Comparison of ENCODE assay signal across 11 cellular contexts in genomic region chr20:19275630-19276071, GRCh38.
DNase-seq lines count a peak whose midpoint lies in the region; ATAC-seq and TF ChIP-seq lines count a peak whose summit lies in the region.
"Had no signal": no experiment of that assay in that cellular context is flagged by ENCODE, and none has a peak within 500 bp of the region (broad histone marks: within the 10 kb centered on the region; RNA-seq: fewer than 3 reads in every experiment).

No MANE protein-coding gene starts in this region.

- H3K27me3 ChIP-seq in hepatocyte (no peaks in the 10 kb centered on the region), skeletal muscle tissue (ENCODE audit: control insufficient read depth in 3 of 3, insufficient read depth in 3 of 3, low read length in 3 of 3) (no peaks in the 10 kb centered on the region)
- H3K27me3 ChIP-seq: SJCRH30 had no signal

- H3K9me2 ChIP-seq in hepatocyte (replicated peaks; ENCODE audit: insufficient read depth), result no peaks in the 10 kb centered on the region

- no peaks in the 10 kb centered on the region for H3K36me3 ChIP-seq in hepatocyte (replicated peaks; ENCODE audit: insufficient read depth, low read depth)
- H3K36me3 ChIP-seq in skeletal muscle tissue (ENCODE audit: control insufficient read depth in 3 of 3, insufficient read depth in 3 of 3, low read length in 3 of 3), result no peaks in the 10 kb centered on the region
- H3K36me3 ChIP-seq: SJCRH30 had no signal

- H3K4me1 ChIP-seq in hepatocyte (ENCODE audit: insufficient read depth), result peaks cover 18% of the 10 kb centered on the region
- peaks cover 19 to 30% (median 22%) of the 10 kb centered on the region in 3 donors for H3K4me1 ChIP-seq in skeletal muscle tissue (ENCODE audit: control insufficient read depth in 3 of 3, insufficient read depth in 3 of 3, low read length in 3 of 3)
- H3K4me1 ChIP-seq: SJCRH30 had no signal

- ATAC-seq in GM18498 (IDR thresholded peaks at IDR 0.05; ENCODE audit: unreplicated experiment), result no peak
- ATAC-seq: stimulated activated naive CD8-positive, alpha-beta T cell treated with anti-CD3 and anti-CD28 coated beads, Interleukin-15, amount 100 ng/mL, for 72 hours had no signal

- TF ChIP-seq CTCF in hepatocyte (IDR thresholded peaks at IDR 0.05; ENCODE audit: poor library complexity), result no peak

- DNase-seq in HCEC 1CT (peak; percentile 27), amniotic epithelial cell (ENCODE audit: low read depth) (peak; percentile 52), hepatocyte (ENCODE audit: low spot score) (peak; percentile 72), NCI-H526 (lab: John Stamatoyannopoulos, UW) (no peak), NOMO-1 (lab: John Stamatoyannopoulos, UW; ENCODE audit: unreplicated experiment in 2 of 2) (no peak), hepatic stellate cell (ENCODE audit: low spot score) (no peak)
- DNase-seq: activated T-cell treated with anti-CD3 and anti-CD28 coated beads, Interleukin-2, amount 50 U/mL, for 24 hours; stimulated activated naive CD8-positive, alpha-beta T cell treated with anti-CD3 and anti-CD28 coated beads, Interleukin-15, amount 100 ng/mL, for 72 hours had no signal

- H3K4me2 ChIP-seq in hepatocyte, result peak overlapping the region; percentile 55

- H3K9ac ChIP-seq in skeletal muscle tissue (ENCODE audit: low read depth in 1 of 3, low read length in 3 of 3), result peak overlapping the region; percentile 46 to 77 (median 52)

- H3K9me3 ChIP-seq in hepatocyte (ENCODE audit: low read depth) (no peaks in the 10 kb centered on the region), skeletal muscle tissue (ENCODE audit: control insufficient read depth in 3 of 3, low read length in 3 of 3) (no peaks in the 10 kb centered on the region)
- H3K9me3 ChIP-seq: SJCRH30 had no signal

- WGBS in hepatocyte (ENCODE audit: low lambda C conversion rate, missing lambda C conversion rate), result 55% methylated on average over 4 of the region's 7 CpGs

- no peaks in the 10 kb centered on the region for H4K20me1 ChIP-seq in hepatocyte (ENCODE audit: insufficient read depth, poor library complexity, severe bottlenecking)

- H3K27ac ChIP-seq in hepatocyte (peak overlapping the region; percentile 77), skeletal muscle tissue (ENCODE audit: low read depth, low read length) (peak overlapping the region; percentile 75)
- H3K27ac ChIP-seq: SJCRH30 had no signal

- H3K79me2 ChIP-seq in hepatocyte, result no peaks in the 10 kb centered on the region

- H2AFZ ChIP-seq in hepatocyte, result peak overlapping the region; percentile 59

- H3K4me3 ChIP-seq in hepatocyte (no peak overlapping the region), skeletal muscle tissue (ENCODE audit: low read length in 3 of 3) (peak overlapping the region; percentile 31 to 61 (median 55))
- H3K4me3 ChIP-seq: SJCRH30 had no signal

Comparison
In these comparisons a context has a peak if more than half of its experiments do, and no peak if none do; other contexts are left out.
1. DNase-seq: peak in HCEC 1CT (single experiment), amniotic epithelial cell (single experiment) and hepatocyte (single experiment); none in NCI-H526 (0 of 2), NOMO-1 (0 of 2) and hepatic stellate cell (single experiment).